Comparison of ENCODE assay signal across 21 cellular contexts in the genomic region with DNA sequence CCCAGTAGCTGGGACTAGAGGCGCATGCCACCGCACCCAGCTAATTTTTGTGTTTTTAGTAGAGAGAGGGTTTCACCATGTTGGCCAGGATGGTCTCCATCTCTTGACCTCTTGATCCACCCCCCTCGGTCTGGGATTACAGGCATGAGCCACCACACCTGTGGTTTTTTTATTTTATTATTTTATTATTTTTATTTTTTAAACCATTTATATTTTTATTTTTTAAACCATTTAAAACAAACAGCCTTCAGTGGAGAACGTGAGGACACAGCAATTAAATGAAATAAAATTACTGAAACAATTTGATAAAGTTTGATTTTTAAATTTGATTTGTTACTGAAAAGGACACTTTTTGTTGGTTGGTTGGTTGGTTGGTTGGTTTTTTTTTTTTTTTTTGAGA.
A peak's percentile ranks its signal among the peaks of the same experiment; 100 is the strongest.
DNase-seq lines count a peak whose midpoint lies in the region; FAIRE-seq and TF ChIP-seq lines count a peak whose summit lies in the region.
"Had no signal": no experiment of that assay in that cellular context is flagged by ENCODE, and none has a peak within 500 bp of the region (broad histone marks: within the 10 kb centered on the region; RNA-seq: fewer than 3 reads in every experiment).

No MANE protein-coding gene starts in this region.

- no peak overlapping the region for H3K18ac ChIP-seq in H1 (ENCODE audit: extremely low read depth, low read length)

- peaks cover 37% of the 10 kb centered on the region for H3F3A ChIP-seq in PC-9 (ENCODE audit: insufficient read depth, low read depth)

- WGBS in H1 (ENCODE audit: extremely low coverage in 1 of 2, insufficient coverage in 1 of 2, insufficient read length in 1 of 2, insufficient replicate concordance in 2 of 2, low coverage in 1 of 2, low lambda C conversion rate in 2 of 2, missing lambda C conversion rate in 1 of 2), 2 experiments = 89% methylated on average over 4 of the region's 4 CpGs; no CpG with 5 or more reads in 1 of the 2 experiments

- peaks cover 100% of the 10 kb centered on the region for H4K20me1 ChIP-seq in BLaER1
- peaks cover 47% of the 10 kb centered on the region for H4K20me1 ChIP-seq in PC-9 (ENCODE audit: insufficient read depth)
- H4K20me1 ChIP-seq in H1 (replicated peaks in 1 of 2; ENCODE audit: control insufficient read depth in 1 of 2, insufficient read depth in 2 of 2, low read length in 2 of 2) = peaks cover 28 to 44% of the 10 kb centered on the region in 2 experiments

- POLR2A ChIA-PET in PC-9 (lab: Charles Lee; ENCODE audit: unreplicated experiment) = no interaction called here
- POLR2A ChIA-PET in H1 (lab: Charles Lee; ENCODE audit: partially characterized antibody) = no interaction called here

- intact Hi-C loops in PC-9 (cut with micrococcal nuclease; ENCODE audit: unreplicated experiment) = loop anchor here (5.0 to 10.0 kb wide), 2 partner anchors 52 to 170 kb away; no protein-coding TSS in a partner anchor

- no peak overlapping the region for H2AK5ac ChIP-seq in H1 (ENCODE audit: low read depth, low read length)

- H3K79me2 ChIP-seq in PC-9 (ENCODE audit: low read depth) = peaks cover 94% of the 10 kb centered on the region
- peaks cover 3 to 82% of the 10 kb centered on the region in 2 experiments; a peak in 3 of 4 replicates for H3K79me2 ChIP-seq in H1 (ENCODE audit: control insufficient read depth in 1 of 2, insufficient read depth in 2 of 2, low read length in 2 of 2)

- H3K27me3 ChIP-seq in BLaER1 (no peaks in the 10 kb centered on the region), PC-9 (ENCODE audit: insufficient read depth, low read depth) (no peaks in the 10 kb centered on the region), H1 (replicated peaks in 1 of 4; ENCODE audit: control insufficient read depth in 3 of 4, extremely low read depth in 1 of 4, insufficient read depth in 3 of 4, low read length in 3 of 4) (peaks cover 0 to 7% (median 3%) of the 10 kb centered on the region in 4 experiments; a peak in 4 of 7 replicates)

- peaks cover 15% of the 10 kb centered on the region for H3K79me1 ChIP-seq in H1 (ENCODE audit: low read depth, low read length)

- peaks cover 89% of the 10 kb centered on the region for H3K4me1 ChIP-seq in BLaER1
- peaks cover 75% of the 10 kb centered on the region for H3K4me1 ChIP-seq in PC-9 (replicated peaks; ENCODE audit: insufficient read depth)
- H3K4me1 ChIP-seq in H1 (replicated peaks in 1 of 4; ENCODE audit: control insufficient read depth in 3 of 4, insufficient read depth in 4 of 4, low read length in 3 of 4) = peaks cover 0 to 15% (median 11%) of the 10 kb centered on the region in 4 experiments; a peak in 6 of 7 replicates
- H3K4me1 ChIP-seq: BE2C had no signal

- peak overlapping the region; percentile 69 for H3K4me2 ChIP-seq in BLaER1
- H3K4me2 ChIP-seq in PC-9 = 0 out of 2 replicates have a peak overlapping the region, but pooled peaks have one; percentile 88
- H3K4me2 ChIP-seq in H1 (ENCODE audit: insufficient read depth in 1 of 2, low read depth in 2 of 2, low read length in 2 of 2) = no peak overlapping the region
- H3K4me2 ChIP-seq: A549 had no signal

- H2BK12ac ChIP-seq in H1 (ENCODE audit: low read depth, low read length) = no peak overlapping the region

- H4K8ac ChIP-seq in H1 (ENCODE audit: extremely low read depth, insufficient read depth, low read length) = peak overlapping the region; percentile 15; the same call in 1 of the 2 replicates

- BruUV-seq in PC-9 (replicated peaks; lab: Mats Ljungman, UMichigan) = no TSS peak

- no peak for FAIRE-seq in H1 (lab: Jason Lieb, UNC)
- FAIRE-seq: A549, G401.6, GM12892 had no signal

- no peak overlapping the region for H3K4ac ChIP-seq in H1 (replicated peaks; ENCODE audit: insufficient read length, low read depth, low read length)

- H3K36me3 ChIP-seq in BLaER1 = no peaks in the 10 kb centered on the region
- H3K36me3 ChIP-seq in PC-9 (ENCODE audit: low read depth) = no peaks in the 10 kb centered on the region
- H3K36me3 ChIP-seq in H1 (ENCODE audit: control insufficient read depth in 2 of 4, insufficient read depth in 4 of 4, low read length in 3 of 4) = no peaks in the 10 kb centered on the region
- H3K36me3 ChIP-seq: BE2C had no signal

- no peak overlapping the region for H4K5ac ChIP-seq in H1 (ENCODE audit: insufficient read length, low read depth, low read length)

- no peak overlapping the region for H3K4me3 ChIP-seq in BLaER1
- H3K4me3 ChIP-seq in PC-9 = no peak overlapping the region
- no peak overlapping the region for H3K4me3 ChIP-seq in H1 (ENCODE audit: extremely low read depth in 1 of 4, insufficient read depth in 2 of 4, low read depth in 3 of 4, low read length in 4 of 4)
- no peak overlapping the region for H3K4me3 ChIP-seq in coronary artery
- H3K4me3 ChIP-seq: A549, GM23248 had no signal

- TF ChIP-seq RAD21 in H1 (IDR thresholded peaks at IDR 0.05 in 1 of 2, conservative IDR thresholded peaks at IDR 0.05 in 1 of 2; ENCODE audit: low read depth in 2 of 2, low read length in 2 of 2) = no peak

- peaks cover 7% of the 10 kb centered on the region; the same call in 1 of the 2 replicates for H3K23me2 ChIP-seq in H1 (ENCODE audit: low read depth, low read length)

- H3K14ac ChIP-seq in H1 (ENCODE audit: insufficient read length) = no peak overlapping the region

- no peak overlapping the region for H2BK15ac ChIP-seq in H1 (ENCODE audit: low read length)

- no peak overlapping the region for H3K56ac ChIP-seq in H1 (replicated peaks; ENCODE audit: insufficient read length, low read depth, low read length)

- H3K27ac ChIP-seq in BLaER1 = no peak overlapping the region
- 0 out of 2 replicates have a peak overlapping the region, but pooled peaks have one; percentile 66 for H3K27ac ChIP-seq in PC-9
- H3K27ac ChIP-seq in H1 (ENCODE audit: low read depth, low read length) = no peak overlapping the region
- H3K27ac ChIP-seq in coronary artery = no peak overlapping the region
- H3K27ac ChIP-seq: A549, C4-2B, GM23248 had no signal

- H2BK120ac ChIP-seq in H1 (replicated peaks; ENCODE audit: low read depth, low read length) = no peak overlapping the region

- TF ChIP-seq CTCF in PC-9 (conservative IDR thresholded peaks at IDR 0.05) (no peak), H1 (IDR thresholded peaks at IDR 0.05; ENCODE audit: control extremely low read depth in 1 of 3, insufficient read depth in 1 of 3, low read depth in 1 of 3, low read length in 3 of 3) (no peak), coronary artery (IDR thresholded peaks at IDR 0.05) (no peak)

- H3K9ac ChIP-seq in BLaER1 (no peak overlapping the region), H1 (replicated peaks in 1 of 4; ENCODE audit: extremely low read depth in 1 of 4, low read depth in 3 of 4, low read length in 3 of 4) (no peak overlapping the region)
- H3K9ac ChIP-seq: GM23248 had no signal

- no peak for DNase-seq in PC-9
- DNase-seq in H1 (ENCODE audit: low read depth in 1 of 2, low spot score in 2 of 2) = no peak
- DNase-seq in NOMO-1 treated with dmso at 0.1 percent for 144 hours (lab: John Stamatoyannopoulos, UW; ENCODE audit: unreplicated experiment) = no peak
- DNase-seq in coronary artery (ENCODE audit: low spot score) = no peak
- no peak for DNase-seq in stimulated activated CD8-positive, alpha-beta memory T cell treated with anti-CD3 and anti-CD28 coated beads, Interleukin-4, amount 100 ng/mL, for 48 hours
- DNase-seq: 8988T; ACHN; AML-193; BE2C; Caco-2; CD4-positive, CD25-positive, alpha-beta regulatory T cell; CD8-positive, alpha-beta T cell; DMS153; DND-41; GM23248; H9 had no signal

- no peak overlapping the region for H2BK5ac ChIP-seq in H1 (ENCODE audit: low read depth, low read length)

- no peak overlapping the region for H3K23ac ChIP-seq in H1 (ENCODE audit: insufficient read length)

- no peak overlapping the region for H2AFZ ChIP-seq in PC-9
- H2AFZ ChIP-seq in H1 (ENCODE audit: low read length) = no peak overlapping the region
- H2AFZ ChIP-seq: GM23248 had no signal

- H4K91ac ChIP-seq in H1 (replicated peaks; ENCODE audit: insufficient read length, low read length) = no peak overlapping the region

- H3K9me2 ChIP-seq in PC-9 (ENCODE audit: insufficient read depth) = no peaks in the 10 kb centered on the region

- TF ChIP-seq POLR2A in H1 (IDR thresholded peaks at IDR 0.05; ENCODE audit: control extremely low read depth in 1 of 2, low read depth in 2 of 2, low read length in 2 of 2) = no peak

- CTCF ChIA-PET in PC-9 (lab: Charles Lee) = interaction anchor here (0.9 to 1.2 kb wide), 2 partner anchors 21 to 283 kb away, joined by 4 read pairs; no protein-coding TSS in a partner anchor
- CTCF ChIA-PET in H1 (lab: Charles Lee; ENCODE audit: partially characterized antibody) = interaction anchor here (0.6 to 5.3 kb wide), 7 partner anchors 11 to 841 kb away, joined by 3 to 55 read pairs (median 4); no protein-coding TSS in a partner anchor

- H3K9me3 ChIP-seq in BLaER1 (no peaks in the 10 kb centered on the region), PC-9 (ENCODE audit: insufficient read depth, low read depth) (no peaks in the 10 kb centered on the region), H1 (ENCODE audit: insufficient read depth in 2 of 2, low read depth in 1 of 2, low read length in 1 of 2) (no peaks in the 10 kb centered on the region)
- H3K9me3 ChIP-seq: A549, BE2C, Caco-2 had no signal

- no peak overlapping the region for H2BK20ac ChIP-seq in H1 (ENCODE audit: low read length)

- TF ChIP-seq EP300 in H1 (IDR thresholded peaks at IDR 0.05; ENCODE audit: borderline replicate concordance in 1 of 2, low read depth in 2 of 2, low read length in 2 of 2) = no peak

TF ChIP-seq in H1, 55 proteins besides CTCF, POLR2A, EP300 and RAD21 (continues in another document):
- TF ChIP-seq SAP30 (IDR thresholded peaks at IDR 0.05; ENCODE audit: insufficient read depth, insufficient replicate concordance, low read length) (no peak), RNF2 (IDR thresholded peaks at IDR 0.05; ENCODE audit: borderline replicate concordance, low read depth, low read length, missing control alignments, poor library complexity, severe bottlenecking) (no peak), RXRA (IDR thresholded peaks at IDR 0.05; ENCODE audit: insufficient read depth, low read depth, low read length) (no peak)

Comparison
In these comparisons a context has a peak if more than half of its experiments do, and no peak if none do; other contexts are left out.
1. H3K4me2 ChIP-seq: peak in BLaER1 (single experiment) and PC-9 (single experiment); none in H1 (0 of 2).